Comparison of ENCODE assay signal across 9 cellular contexts in the genomic region with DNA sequence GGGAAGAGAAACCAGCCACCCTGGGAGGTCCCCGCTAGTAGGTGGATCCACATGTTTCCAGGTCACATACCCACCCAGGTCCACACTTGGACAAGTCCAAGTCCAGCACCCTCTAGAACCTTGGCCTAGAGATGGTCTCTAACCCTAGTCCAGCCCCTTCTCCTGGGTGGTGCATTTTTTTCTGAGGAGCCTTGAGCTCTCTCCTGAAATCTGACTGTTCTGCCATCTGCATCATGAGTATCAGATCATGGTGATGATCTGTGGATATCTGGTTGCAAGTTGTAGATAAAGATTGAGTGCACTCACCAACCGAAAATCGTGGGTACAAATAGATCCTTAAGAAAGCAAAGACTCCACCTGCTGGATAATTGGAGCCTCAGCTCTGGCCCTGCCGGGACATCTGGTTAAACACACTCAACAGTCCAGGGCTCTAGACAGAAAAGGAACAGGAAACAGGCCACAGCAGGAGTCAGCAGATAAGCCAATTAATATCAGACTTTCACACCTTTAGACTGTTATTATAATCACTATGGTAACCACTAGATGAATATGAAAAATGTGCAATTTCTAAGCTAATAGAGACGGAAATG. TPM values are rescaled to one million over a fixed set of nuclear protein-coding genes. Genes with fewer than 3 reads are reported as not detected.
DNase-seq lines count a peak whose midpoint lies in the region; TF ChIP-seq lines count a peak whose summit lies in the region.
"Had no signal": no experiment of that assay in that cellular context is flagged by ENCODE, and none has a peak within 500 bp of the region (broad histone marks: within the 10 kb centered on the region; RNA-seq: fewer than 3 reads in every experiment).

No MANE protein-coding gene starts in this region.

- H3K79me2 ChIP-seq in OCI-LY3 (ENCODE audit: low read length), result no peaks in the 10 kb centered on the region

- H4K20me1 ChIP-seq in OCI-LY3 (ENCODE audit: insufficient read depth, low read length), result no peaks in the 10 kb centered on the region

- intact Hi-C loops in prostate gland (cut with DNase I) (no loop called here), thyroid gland (cut with DNase I) (no loop called here)

- H3K27ac ChIP-seq in C4-2B, result no peak overlapping the region
- no peak overlapping the region for H3K27ac ChIP-seq in OCI-LY3 (ENCODE audit: low read length)
- no peak overlapping the region for H3K27ac ChIP-seq in prostate gland
- H3K27ac ChIP-seq in thyroid gland, result no peak overlapping the region

- peak; percentile 72 for TF ChIP-seq CTCF in C4-2B (conservative IDR thresholded peaks at IDR 0.05)
- TF ChIP-seq CTCF in OCI-LY3 (IDR thresholded peaks at IDR 0.05; ENCODE audit: low read depth, low read length), result 0 out of 2 replicates have a peak, but pooled peaks have one; percentile 10
- no peak for TF ChIP-seq CTCF in prostate gland (IDR thresholded peaks at IDR 0.05)
- TF ChIP-seq CTCF in thyroid gland (IDR thresholded peaks at IDR 0.05), result no peak

- H3K4me1 ChIP-seq in OCI-LY3 (ENCODE audit: low read length), result no peaks in the 10 kb centered on the region
- no peaks in the 10 kb centered on the region for H3K4me1 ChIP-seq in prostate gland (replicated peaks)
- H3K4me1 ChIP-seq in thyroid gland, result no peaks in the 10 kb centered on the region

- H3K9me3 ChIP-seq in OCI-LY3 (ENCODE audit: insufficient read depth, low read length) (no peaks in the 10 kb centered on the region), prostate gland (no peaks in the 10 kb centered on the region), thyroid gland (no peaks in the 10 kb centered on the region)

- no peak overlapping the region for H3K9ac ChIP-seq in OCI-LY3 (ENCODE audit: low read length)

- H3K36me3 ChIP-seq in OCI-LY3 (replicated peaks; ENCODE audit: low read depth, low read length), result no peaks in the 10 kb centered on the region
- no peaks in the 10 kb centered on the region for H3K36me3 ChIP-seq in prostate gland
- H3K36me3 ChIP-seq in thyroid gland, result no peaks in the 10 kb centered on the region

- no peak overlapping the region for H3K4me3 ChIP-seq in Jurkat, Clone E6-1 (ENCODE audit: low read length)
- H3K4me3 ChIP-seq in OCI-LY3 (ENCODE audit: low read length) (no peak overlapping the region), prostate gland (no peak overlapping the region), thyroid gland (replicated peaks in 1 of 3) (no peak overlapping the region)

- H2AFZ ChIP-seq in OCI-LY3 (ENCODE audit: low read depth, low read length), result no peak overlapping the region

- peak; percentile 67 for DNase-seq in Jurkat, Clone E6-1 (ENCODE audit: low read depth, low spot score)
- DNase-seq in fibroblast of peridontal ligament (ENCODE audit: extremely low read depth) (peak; percentile 1), prostate gland (ENCODE audit: low spot score) (no peak), medulla oblongata (ENCODE audit: extremely low spot score) (no peak), thyroid gland (no peak), NCI-H1436 treated with DMSO at 0.1 percent for 48 hours (lab: John Stamatoyannopoulos, UW) (no peak)

- H3K4me2 ChIP-seq in OCI-LY3 (ENCODE audit: low read length), result no peak overlapping the region

- TF ChIP-seq POLR2A in prostate gland (IDR thresholded peaks at IDR 0.05), result no peak
- TF ChIP-seq POLR2A in thyroid gland (IDR thresholded peaks at IDR 0.05), result no peak

- H3K27me3 ChIP-seq in OCI-LY3 (ENCODE audit: low read depth, low read length), result no peaks in the 10 kb centered on the region
- H3K27me3 ChIP-seq in prostate gland (replicated peaks; ENCODE audit: insufficient read depth), result no peaks in the 10 kb centered on the region
- no peaks in the 10 kb centered on the region for H3K27me3 ChIP-seq in thyroid gland

- 47% methylated on average over 5 of the region's 5 CpGs for WGBS in prostate gland
- WGBS in thyroid gland, 2 donors, result 45 to 49% methylated on average over 5 of the region's 5 CpGs

RNA-seq across cellular contexts. Expression of gene GPR12, which starts 41.1 kb away (rescaled TPM):
- polyA plus RNA-seq in Jurkat, Clone E6-1 (2012; ENCODE audit: insufficient read depth, insufficient read length), result not detected
- total RNA-seq in prostate gland (under 1 TPM in 1 of 2 donors, not detected in 1; 0.05 TPM), thyroid gland (under 1 TPM in 3 of 4 donors, not detected in 1; under 0.01 to 0.33 (median 0.33) TPM)
- total RNA-seq: NCI-H460 had no signal

Comparison
In these comparisons a context has a peak if more than half of its experiments do, and no peak if none do; other contexts are left out.
1. CTCF ChIP-seq: peak in C4-2B (single experiment) and OCI-LY3 (single experiment); none in prostate gland (0 of 4) and thyroid gland (0 of 6).
2. DNase-seq: peak in Jurkat, Clone E6-1 (single experiment) and fibroblast of peridontal ligament (single experiment); none in prostate gland (single experiment), medulla oblongata (single experiment), thyroid gland (0 of 2) and NCI-H1436 treated with DMSO at 0.1 percent for 48 hours (single experiment).